In the genomic region with DNA sequence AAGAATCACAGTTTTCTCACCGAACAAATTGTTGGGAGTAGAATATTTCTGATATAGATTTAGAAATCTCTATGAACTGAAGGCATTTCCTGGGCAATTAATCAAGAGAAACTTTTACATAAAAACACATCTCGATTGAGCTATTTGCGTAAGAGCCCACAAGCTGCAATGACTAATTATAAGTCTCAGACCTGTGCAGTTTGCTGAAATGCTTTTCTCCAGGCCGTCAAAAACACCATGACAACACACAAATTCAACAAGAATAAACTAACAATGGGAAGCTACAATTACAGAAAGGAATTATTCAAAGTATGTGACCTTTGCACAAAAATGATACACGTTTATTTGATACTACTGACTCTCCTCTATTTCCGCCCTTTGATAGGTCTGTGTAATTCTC, we compare ENCODE assay signal across 15 cellular contexts.
"Had no signal": no experiment of that assay in that cellular context is flagged by ENCODE, and none has a peak within 500 bp of the region (broad histone marks: within the 10 kb centered on the region; RNA-seq: fewer than 3 reads in every experiment).

No MANE protein-coding gene starts in this region.

- H3K4me1 ChIP-seq: stomach, uterus had no signal

- H3K4me3 ChIP-seq: lung, stomach, uterus had no signal

- H3K36me3 ChIP-seq: stomach, uterus had no signal

- H3K9me3 ChIP-seq: stomach, uterus had no signal

- ATAC-seq: activated naive CD4-positive, alpha-beta T cell treated with anti-CD3 and anti-CD28 coated beads, Interleukin-2, amount 50 U/mL, for 72 hours; left colon had no signal

- H3K27ac ChIP-seq: stomach, uterus had no signal

- H3K27me3 ChIP-seq: stomach, uterus had no signal

- DNase-seq: activated CD4-positive, alpha-beta T cell treated with anti-CD3 and anti-CD28 coated beads, Interleukin-2, amount 50 U/mL, for 4 hours; activated CD4-positive, CD25-positive, alpha-beta regulatory T cell treated with anti-CD3 and anti-CD28 coated beads, Interleukin-2, amount 50 U/mL, for 72 hours; activated effector memory CD4-positive, alpha-beta T cell treated with Interleukin-2 at 50 U/mL for 16 hours; activated T-cell treated with anti-CD3 and anti-CD28 coated beads, Interleukin-2, amount 50 U/mL, for 24 hours; amygdala; cortex of kidney; effector CD8-positive, alpha-beta T cell; erythroblast; glutamatergic neuron; left colon; stimulated activated CD4-positive, alpha-beta T cell treated with anti-CD3 and anti-CD28 coated beads, Interleukin-4, amount 100 ng/mL, for 1 hour; stomach; uterus had no signal
